ENCODE assay signal across 29 cellular contexts in the genomic region with DNA sequence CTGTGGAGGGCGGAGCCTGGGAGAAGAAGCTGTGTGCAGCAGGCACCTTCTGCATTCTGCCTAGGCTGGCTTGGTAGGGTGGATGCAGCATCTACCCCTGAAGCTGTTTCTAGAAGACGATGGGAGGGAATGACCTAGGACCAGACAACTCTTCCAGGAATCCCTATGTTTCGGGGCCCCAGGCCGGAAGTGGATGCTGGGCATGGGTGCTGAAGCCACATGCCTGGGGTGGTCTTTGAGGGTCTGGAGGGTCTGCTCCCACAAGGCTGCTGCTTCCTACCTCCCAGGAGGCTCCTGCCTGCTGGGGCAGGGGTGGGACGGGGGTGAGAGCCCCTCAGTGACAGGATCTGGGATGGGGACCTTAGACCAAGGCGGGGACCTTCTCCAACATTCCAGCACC.
DNase-seq lines count a peak whose midpoint lies in the region; ATAC-seq, FAIRE-seq and TF ChIP-seq lines count a peak whose summit lies in the region.
"Had no signal": no experiment of that assay in that cellular context is flagged by ENCODE, and none has a peak within 500 bp of the region (broad histone marks: within the 10 kb centered on the region; RNA-seq: fewer than 3 reads in every experiment).

No MANE protein-coding gene starts in this region.

- no peak for FAIRE-seq in HepG2 (lab: Jason Lieb, UNC)
- FAIRE-seq: GM12878 had no signal

- no peaks in the 10 kb centered on the region for H3K9me3 ChIP-seq in SK-N-SH
- no peaks in the 10 kb centered on the region for H3K9me3 ChIP-seq in right lobe of liver
- H3K9me3 ChIP-seq in HepG2 (ENCODE audit: low read length), result no peaks in the 10 kb centered on the region
- H3K9me3 ChIP-seq in sigmoid colon, result no peaks in the 10 kb centered on the region
- H3K9me3 ChIP-seq: BLaER1 treated with 17β-estradiol and CSF1 and Interleukin-3, amounts not matched to agents 10 nM and 100 nM; Caco-2; HAP-1 had no signal

- TF ChIP-seq POLR2A in right lobe of liver (IDR thresholded peaks at IDR 0.05) (no peak), HepG2 (IDR thresholded peaks at IDR 0.05; ENCODE audit: insufficient read depth in 1 of 2, low read depth in 2 of 2, low read length in 2 of 2) (no peak), sigmoid colon (IDR thresholded peaks at IDR 0.05) (no peak)

- TF ChIP-seq CTCF in SK-N-SH (IDR thresholded peaks at IDR 0.05), result no peak
- TF ChIP-seq CTCF in right lobe of liver (IDR thresholded peaks at IDR 0.05), result no peak
- TF ChIP-seq CTCF in HepG2 (CRISPR knock-in tag; IDR thresholded peaks at IDR 0.05), result no peak
- TF ChIP-seq CTCF in sigmoid colon (IDR thresholded peaks at IDR 0.05), result no peak

- ATAC-seq in SK-N-SH treated with all-trans-retinoic acid at 6 μM for 48 hours, result no peak
- ATAC-seq in right lobe of liver, result no peak
- no peak for ATAC-seq in HepG2
- ATAC-seq: GM12878 had no signal

- no TSS peak for BruUV-seq in HepG2 (replicated peaks; lab: Mats Ljungman, UMichigan)

- H3K27me3 ChIP-seq in SK-N-SH (ENCODE audit: insufficient read depth) (peaks cover 68% of the 10 kb centered on the region), right lobe of liver (no peaks in the 10 kb centered on the region), HepG2 (ENCODE audit: control insufficient read depth in 1 of 2, insufficient read depth in 2 of 2, low read length in 2 of 2) (peaks cover 30 to 92% of the 10 kb centered on the region in 2 experiments), sigmoid colon (peaks cover 0 to 24% (median 0%) of the 10 kb centered on the region in 3 donors)
- H3K27me3 ChIP-seq: BLaER1 treated with 17β-estradiol and CSF1 and Interleukin-3, amounts not matched to agents 10 nM and 100 nM had no signal

- H4K20me1 ChIP-seq in SK-N-SH (ENCODE audit: insufficient read depth) (no peaks in the 10 kb centered on the region), HepG2 (ENCODE audit: insufficient read depth, low read length) (peaks cover 9% of the 10 kb centered on the region)

- no peaks in the 10 kb centered on the region for H3F3A ChIP-seq in SK-N-SH (replicated peaks; ENCODE audit: insufficient read depth)

- H2AFZ ChIP-seq in SK-N-SH (ENCODE audit: low read depth), result no peak overlapping the region
- no peak overlapping the region for H2AFZ ChIP-seq in HepG2 (ENCODE audit: low read length)
- H2AFZ ChIP-seq: GM23248 had no signal

- intact Hi-C loops in right lobe of liver (cut with DNase I), result no loop called here
- intact Hi-C loops in HepG2 (cut with micrococcal nuclease; ENCODE audit: unreplicated experiment), result no loop called here
- intact Hi-C loops in sigmoid colon (cut with DNase I), result no loop called here

- H3K9me2 ChIP-seq in SK-N-SH, result no peaks in the 10 kb centered on the region

- no peak overlapping the region for H3K4me3 ChIP-seq in SK-N-SH (ENCODE audit: low read depth in 2 of 2, low read length in 1 of 2)
- H3K4me3 ChIP-seq in right lobe of liver, result no peak overlapping the region
- no peak overlapping the region for H3K4me3 ChIP-seq in HepG2 (replicated peaks in 1 of 3; ENCODE audit: insufficient read depth in 1 of 3, low read depth in 2 of 3, low read length in 3 of 3)
- no peak overlapping the region for H3K4me3 ChIP-seq in sigmoid colon
- H3K4me3 ChIP-seq: BLaER1 treated with 17β-estradiol and CSF1 and Interleukin-3, amounts not matched to agents 10 nM and 100 nM; GM12878; GM23248; HAP-1 had no signal

- H3K4me1 ChIP-seq in SK-N-SH (ENCODE audit: control insufficient read depth in 1 of 2, insufficient read depth in 2 of 2, low read depth in 1 of 2, low read length in 1 of 2) (peaks cover 0 to 3% of the 10 kb centered on the region in 2 experiments; a peak in 1 of 4 replicates), right lobe of liver (no peaks in the 10 kb centered on the region), HepG2 (ENCODE audit: insufficient read depth, low read length) (no peaks in the 10 kb centered on the region), sigmoid colon (no peaks in the 10 kb centered on the region)
- H3K4me1 ChIP-seq: HAP-1 had no signal

- no peak overlapping the region for H3K4me2 ChIP-seq in SK-N-SH
- H3K4me2 ChIP-seq in HepG2 (ENCODE audit: low read depth, low read length), result no peak overlapping the region
- H3K4me2 ChIP-seq: BLaER1 treated with 17β-estradiol and CSF1 and Interleukin-3, amounts not matched to agents 10 nM and 100 nM had no signal

- POLR2A ChIA-PET in SK-N-SH (lab: Yijun Ruan, JAX), result no interaction called here
- POLR2A ChIA-PET in HepG2 (lab: Yijun Ruan, JAX), result no interaction called here

- 50% methylated on average over 3 of the region's 6 CpGs for WGBS in SK-N-SH (ENCODE audit: low lambda C conversion rate)
- WGBS in right lobe of liver (ENCODE audit: insufficient coverage, low coverage, low lambda C conversion rate, missing lambda C conversion rate), result 50% methylated on average over 1 of the region's 6 CpGs
- 5% methylated on average over 6 of the region's 6 CpGs for WGBS in HepG2 (ENCODE audit: low lambda C conversion rate)
- WGBS in sigmoid colon, 2 donors, result 85 to 94% methylated on average over 6 of the region's 6 CpGs

- CTCF ChIA-PET in SK-N-SH (lab: Yijun Ruan, JAX), result interaction anchor here (0.9 to 10.9 kb wide), 8 partner anchors 7 to 264 kb away, joined by 3 to 153 read pairs (median 48); a partner anchor contains a TSS
- CTCF ChIA-PET in HepG2 (lab: Yijun Ruan, JAX; ENCODE audit: low intra/inter-chr PET ratio, low total read pairs), result no interaction called here

- in situ Hi-C loops in HepG2 (cut with HindIII; ENCODE audit: extremely low pct_ligation_motif_present, low pct_unique_long_range_greater_than_20kb), result no loop called here

- H3K9ac ChIP-seq in SK-N-SH (no peak overlapping the region), HepG2 (ENCODE audit: insufficient read depth, low read depth, low read length) (no peak overlapping the region)
- H3K9ac ChIP-seq: BLaER1 treated with 17β-estradiol and CSF1 and Interleukin-3, amounts not matched to agents 10 nM and 100 nM; GM23248 had no signal

- no peak overlapping the region for H3K27ac ChIP-seq in SK-N-SH (ENCODE audit: low read depth in 2 of 2, low read length in 1 of 2)
- no peak overlapping the region for H3K27ac ChIP-seq in right lobe of liver
- H3K27ac ChIP-seq in HepG2 (ENCODE audit: extremely low read length, insufficient read depth, low read length), result no peak overlapping the region
- H3K27ac ChIP-seq in sigmoid colon, result no peak overlapping the region
- H3K27ac ChIP-seq: 22Rv1; BLaER1 treated with 17β-estradiol and CSF1 and Interleukin-3, amounts not matched to agents 10 nM and 100 nM; GM23248; RWPE1 had no signal

- TF ChIP-seq EP300 in SK-N-SH (IDR thresholded peaks at IDR 0.05; ENCODE audit: borderline replicate concordance in 1 of 2, low read depth in 1 of 2, low read length in 1 of 2) (no peak), HepG2 (IDR thresholded peaks at IDR 0.05; ENCODE audit: low read depth in 2 of 2, low read length in 2 of 2) (no peak), HepG2 (CRISPR knock-in tag; IDR thresholded peaks at IDR 0.05; ENCODE audit: borderline replicate concordance) (no peak), sigmoid colon (IDR thresholded peaks at IDR 0.05) (no peak)

- H3K79me2 ChIP-seq in SK-N-SH (ENCODE audit: insufficient read depth) (no peaks in the 10 kb centered on the region), HepG2 (ENCODE audit: insufficient read depth, low read length) (no peaks in the 10 kb centered on the region)

- H3K36me3 ChIP-seq in SK-N-SH (replicated peaks in 1 of 2; ENCODE audit: control insufficient read depth in 1 of 2, insufficient read depth in 2 of 2, low read length in 1 of 2), result no peaks in the 10 kb centered on the region
- no peaks in the 10 kb centered on the region for H3K36me3 ChIP-seq in right lobe of liver
- H3K36me3 ChIP-seq in HepG2 (replicated peaks in 1 of 2; ENCODE audit: control insufficient read depth in 1 of 2, insufficient read depth in 2 of 2, low read length in 2 of 2), result no peaks in the 10 kb centered on the region
- H3K36me3 ChIP-seq in sigmoid colon, result no peaks in the 10 kb centered on the region
- H3K36me3 ChIP-seq: BLaER1 treated with 17β-estradiol and CSF1 and Interleukin-3, amounts not matched to agents 10 nM and 100 nM; HAP-1 had no signal

- TF ChIP-seq RAD21 in SK-N-SH (IDR thresholded peaks at IDR 0.05; ENCODE audit: low read length) (no peak), HepG2 (CRISPR knock-in tag; IDR thresholded peaks at IDR 0.05) (no peak)

- DNase-seq in SK-N-SH (peak; percentile 28), right lobe of liver (peak in 2 of 3 donors; percentile 4 to 21), HepG2 (ENCODE audit: low spot score) (no peak), sigmoid colon (peak; percentile 32), HK-2 (ENCODE audit: unreplicated experiment) (no peak), NAMALWA (ENCODE audit: low spot score) (no peak), HUDEP-2 (lab: John Stamatoyannopoulos, UW; ENCODE audit: unreplicated experiment in 76 of 76) (no peak)
- DNase-seq: ACHN; Caco-2; CD4-positive, alpha-beta memory T cell; DMS 273 treated with DMSO at 0.1 percent for 48 hours; DND-41; GM23248; Karpas-422; MV-4-11; NCI-H1694; NCI-H2081; NCI-H2171; NCI-H345; NCI-H524; NCI-H774; NK-92 treated with Interleukin-12 subunit alpha and Interleukin-12 subunit beta, amount 100 ng/mL, for 24 hours; SIG-M5 had no signal

TF ChIP-seq in SK-N-SH, 30 proteins besides CTCF, POLR2A, EP300 and RAD21:
- TF ChIP-seq MXI1 (IDR thresholded peaks at IDR 0.05; ENCODE audit: low read depth, low read length), result no peak
- no peak for TF ChIP-seq ELF1 (IDR thresholded peaks at IDR 0.05)

TF ChIP-seq in SK-N-SH treated with all-trans-retinoic acid at 6 μM for 48 hours, 23 proteins besides CTCF, POLR2A, EP300 and RAD21 (continues in another document):
- TF ChIP-seq ZNF8 (CRISPR knock-in tag; IDR thresholded peaks at IDR 0.05), result no peak
- no peak for TF ChIP-seq ARNTL (CRISPR knock-in tag; IDR thresholded peaks at IDR 0.05; ENCODE audit: borderline replicate concordance, low read depth)
- no peak for TF ChIP-seq ESRRG (CRISPR knock-in tag; IDR thresholded peaks at IDR 0.05)
- TF ChIP-seq RARB (CRISPR knock-in tag; IDR thresholded peaks at IDR 0.05), result no peak
- TF ChIP-seq ZFP30 (CRISPR knock-in tag; IDR thresholded peaks at IDR 0.05), result no peak
- TF ChIP-seq BACH2 (CRISPR knock-in tag; IDR thresholded peaks at IDR 0.05; ENCODE audit: borderline replicate concordance), result no peak
- TF ChIP-seq GLIS3 (CRISPR knock-in tag; IDR thresholded peaks at IDR 0.05), result no peak
- TF ChIP-seq ZC3H10 (CRISPR knock-in tag; IDR thresholded peaks at IDR 0.05), result no peak

TF ChIP-seq in HepG2, 621 proteins besides CTCF, POLR2A, EP300 and RAD21 (continues in another document):
- TF ChIP-seq, protein P1, sequence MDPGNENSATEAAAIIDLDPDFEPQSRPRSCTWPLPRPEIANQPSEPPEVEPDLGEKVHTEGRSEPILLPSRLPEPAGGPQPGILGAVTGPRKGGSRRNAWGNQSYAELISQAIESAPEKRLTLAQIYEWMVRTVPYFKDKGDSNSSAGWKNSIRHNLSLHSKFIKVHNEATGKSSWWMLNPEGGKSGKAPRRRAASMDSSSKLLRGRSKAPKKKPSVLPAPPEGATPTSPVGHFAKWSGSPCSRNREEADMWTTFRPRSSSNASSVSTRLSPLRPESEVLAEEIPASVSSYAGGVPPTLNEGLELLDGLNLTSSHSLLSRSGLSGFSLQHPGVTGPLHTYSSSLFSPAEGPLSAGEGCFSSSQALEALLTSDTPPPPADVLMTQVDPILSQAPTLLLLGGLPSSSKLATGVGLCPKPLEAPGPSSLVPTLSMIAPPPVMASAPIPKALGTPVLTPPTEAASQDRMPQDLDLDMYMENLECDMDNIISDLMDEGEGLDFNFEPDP (CRISPR knock-in tag; conservative IDR thresholded peaks at IDR 0.05), result no peak

Comparison
In these comparisons a context has a peak if more than half of its experiments do, and no peak if none do; other contexts are left out.
1. DNase-seq: peak in SK-N-SH (single experiment), right lobe of liver (2 of 3) and sigmoid colon (single experiment); none in HepG2 (single experiment), HK-2 (single experiment), NAMALWA (single experiment) and HUDEP-2 (0 of 76).